Comparison of ENCODE assay signal across 21 cellular contexts in the genomic region with DNA sequence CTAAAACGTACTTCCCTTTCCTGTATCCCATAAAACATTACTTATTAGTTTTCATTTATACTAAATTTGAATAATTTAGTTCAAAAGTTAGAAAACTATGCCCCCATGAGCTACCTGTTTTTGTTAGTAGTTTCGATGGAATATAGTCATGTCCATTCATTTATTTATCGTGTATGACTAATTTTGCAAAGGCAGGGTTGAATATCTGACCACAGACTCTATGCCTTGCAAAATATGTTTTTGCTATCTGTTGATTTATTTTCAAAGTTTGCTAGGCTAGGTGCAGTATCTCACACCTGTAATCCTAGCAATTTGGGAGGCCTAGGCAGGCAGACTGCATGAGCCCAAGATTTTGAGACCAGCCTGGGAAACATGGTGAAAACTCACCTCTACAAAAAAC.
"Had no signal": no experiment of that assay in that cellular context is flagged by ENCODE, and none has a peak within 500 bp of the region (broad histone marks: within the 10 kb centered on the region; RNA-seq: fewer than 3 reads in every experiment).

No MANE protein-coding gene starts in this region.

- H3K27ac Mint-ChIP-seq: activated T-cell treated with anti-CD3 and anti-CD28 coated beads, Interleukin-2, amount 50 U/mL, for 72 hours; natural killer cell; T-helper 2 cell treated with Interferon-gamma antibody and Interleukin-4, amounts not matched to agents 5 μg/mL and 100 μg/mL, for 36 hours had no signal

- H3K27me3 ChIP-seq: gastrocnemius medialis, left lung, tibial nerve had no signal

- H3K4me1 Mint-ChIP-seq: natural killer cell had no signal

- H3K27ac ChIP-seq: gastrocnemius medialis, left lung, lower lobe of right lung, tibial nerve had no signal

- DNase-seq: activated CD4-positive, alpha-beta T cell treated with anti-CD3 and anti-CD28 coated beads for 4 hours; activated CD4-positive, alpha-beta T cell treated with anti-CD3 and anti-CD28 coated beads, Interleukin-2, amount 50 U/mL, for 4 hours; activated effector memory CD4-positive, alpha-beta T cell treated with Interleukin-2 at 50 U/mL for 16 hours; activated naive CD4-positive, alpha-beta T cell treated with Interleukin-2 at 50 U/mL for 16 hours; activated T-cell treated with anti-CD3 and anti-CD28 coated beads, Interleukin-2, amount 50 U/mL, for 72 hours; central memory CD4-positive, alpha-beta T cell; dermis blood vessel endothelial cell; effector CD4-positive, alpha-beta T cell; erythroblast; gastrocnemius medialis; glutamatergic neuron; left lung; lower lobe of right lung; mesendoderm; natural killer cell; right cardiac atrium; stimulated activated naive CD4-positive, alpha-beta T cell treated with Interleukin-2 at 50 U/mL for 16 hours; T-helper 1 cell had no signal

- H3K4me3 ChIP-seq: gastrocnemius medialis, left lung, lower lobe of right lung, tibial nerve had no signal

- H3K4me3 Mint-ChIP-seq: activated naive CD8-positive, alpha-beta T cell; activated T-cell treated with anti-CD3 and anti-CD28 coated beads, Interleukin-2, amount 50 U/mL, for 72 hours; natural killer cell; T-helper 2 cell treated with Interferon-gamma antibody and Interleukin-4, amounts not matched to agents 5 μg/mL and 100 μg/mL, for 36 hours had no signal

- H3K36me3 Mint-ChIP-seq: natural killer cell had no signal

- H3K9me3 Mint-ChIP-seq: activated T-cell treated with anti-CD3 and anti-CD28 coated beads, Interleukin-2, amount 50 U/mL, for 72 hours; natural killer cell; T-helper 2 cell treated with Interferon-gamma antibody and Interleukin-4, amounts not matched to agents 5 μg/mL and 100 μg/mL, for 36 hours had no signal

- H3K27me3 Mint-ChIP-seq: activated naive CD8-positive, alpha-beta T cell had no signal

- ATAC-seq: gastrocnemius medialis, left lung, lower lobe of right lung, natural killer cell, right cardiac atrium had no signal

- H3K4me1 ChIP-seq: gastrocnemius medialis, left lung, lower lobe of right lung, tibial nerve had no signal

- H3K9me3 ChIP-seq: gastrocnemius medialis, left lung, lower lobe of right lung, tibial nerve had no signal
